In genomic region chr7:115722302-115722701, GRCh38 we compare ENCODE assay signal across 19 cellular contexts.
"Had no signal": no experiment of that assay in that cellular context is flagged by ENCODE, and none has a peak within 500 bp of the region (broad histone marks: within the 10 kb centered on the region; RNA-seq: fewer than 3 reads in every experiment).

No MANE protein-coding gene starts in this region.

- H3K9me3 Mint-ChIP-seq: activated naive CD4-positive, alpha-beta T cell treated with anti-CD3 and anti-CD28 coated beads, Interleukin-2, amount 50 U/mL, for 24 hours had no signal

- H3K27ac ChIP-seq: ascending aorta, esophagus muscularis mucosa, gastroesophageal sphincter, heart right ventricle, sigmoid colon, spleen, tibial artery had no signal

- H3K27me3 ChIP-seq: ascending aorta, esophagus muscularis mucosa, gastroesophageal sphincter, heart right ventricle, sigmoid colon, spleen, tibial artery had no signal

- H3K4me3 Mint-ChIP-seq: activated naive CD4-positive, alpha-beta T cell treated with anti-CD3 and anti-CD28 coated beads, Interleukin-2, amount 50 U/mL, for 24 hours; activated T-cell treated with anti-CD3 and anti-CD28 coated beads, Interleukin-2, amount 50 U/mL, for 4 hours; naive thymus-derived CD8-positive, alpha-beta T cell had no signal

- H3K4me3 ChIP-seq: ascending aorta, esophagus muscularis mucosa, gastroesophageal sphincter, heart right ventricle, sigmoid colon, spleen, tibial artery had no signal

- H3K9me3 ChIP-seq: ascending aorta, esophagus muscularis mucosa, gastroesophageal sphincter, heart right ventricle, sigmoid colon, spleen, tibial artery had no signal

- H3K36me3 Mint-ChIP-seq: activated naive CD4-positive, alpha-beta T cell treated with anti-CD3 and anti-CD28 coated beads, Interleukin-2, amount 50 U/mL, for 24 hours; naive thymus-derived CD8-positive, alpha-beta T cell had no signal

- FAIRE-seq: urothelium cell line had no signal

- ATAC-seq: activated T-cell treated with anti-CD3 and anti-CD28 coated beads, Interleukin-2, amount 50 U/mL, for 4 hours; gastroesophageal sphincter; heart right ventricle; naive thymus-derived CD8-positive, alpha-beta T cell had no signal

- H3K4me1 ChIP-seq: ascending aorta, esophagus muscularis mucosa, gastroesophageal sphincter, heart right ventricle, spleen, tibial artery had no signal

- H3K27ac Mint-ChIP-seq: activated naive CD4-positive, alpha-beta T cell treated with anti-CD3 and anti-CD28 coated beads, Interleukin-2, amount 50 U/mL, for 24 hours; naive thymus-derived CD8-positive, alpha-beta T cell had no signal

- DNase-seq: activated CD4-positive, alpha-beta T cell treated with anti-CD3 and anti-CD28 coated beads, Interleukin-2, amount 50 U/mL, for 1 hour; activated effector memory CD4-positive, alpha-beta T cell treated with anti-CD3 and anti-CD28 coated beads, Interleukin-2, amount 50 U/mL, for 16 hours; activated T-cell treated with anti-CD3 and anti-CD28 coated beads, Interleukin-2, amount 50 U/mL, for 4 hours; cortex of kidney; heart right ventricle; mesenchymal stem cell; naive thymus-derived CD8-positive, alpha-beta T cell; sigmoid colon; spleen; stimulated activated CD8-positive, alpha-beta memory T cell treated with anti-CD3 and anti-CD28 coated beads, Interleukin-4, amount 100 ng/mL, for 48 hours; stimulated activated naive CD4-positive, alpha-beta T cell treated with Interleukin-2 at 50 U/mL for 16 hours; substantia nigra; T1000; tibial artery had no signal

- H3K36me3 ChIP-seq: ascending aorta, esophagus muscularis mucosa, gastroesophageal sphincter, heart right ventricle, sigmoid colon, spleen, tibial artery had no signal

- H3K4me1 Mint-ChIP-seq: activated naive CD4-positive, alpha-beta T cell treated with anti-CD3 and anti-CD28 coated beads, Interleukin-2, amount 50 U/mL, for 24 hours had no signal
